15 cellular contexts compared by ENCODE assay signal in genomic region chr5:111772456-111772855, GRCh38. TPM values are rescaled to one million over a fixed set of nuclear protein-coding genes. Genes with fewer than 3 reads are reported as not detected.
DNase-seq lines count a peak whose midpoint lies in the region; ATAC-seq and TF ChIP-seq lines count a peak whose summit lies in the region.
"Had no signal": no experiment of that assay in that cellular context is flagged by ENCODE, and none has a peak within 500 bp of the region (broad histone marks: within the 10 kb centered on the region; RNA-seq: fewer than 3 reads in every experiment).

No MANE protein-coding gene starts in this region.

- no peak overlapping the region for H3K4me3 ChIP-seq in WERI-Rb-1 (ENCODE audit: low read depth, low read length)
- H3K4me3 ChIP-seq in neural progenitor cell, result no peak overlapping the region
- no peak overlapping the region for H3K4me3 ChIP-seq in smooth muscle cell
- H3K4me3 ChIP-seq: mucosa of descending colon, pancreas, spleen had no signal

- 68% methylated on average over 5 of the region's 5 CpGs for WGBS in smooth muscle cell (ENCODE audit: low lambda C conversion rate)

- DNase-seq in NCI-H524 (lab: John Stamatoyannopoulos, UW), result peak; percentile 39 to 42
- no peak for DNase-seq in NCI-H524 treated with DMSO at 0.1 percent for 48 hours (lab: John Stamatoyannopoulos, UW)
- peak; percentile 7 for DNase-seq in HFFc6
- peak; percentile 62 for DNase-seq in WERI-Rb-1
- DNase-seq in neural progenitor cell (ENCODE audit: low spot score), result peak; percentile 63
- no peak for DNase-seq in OCI-M2 (lab: John Stamatoyannopoulos, UW; ENCODE audit: unreplicated experiment)
- DNase-seq in smooth muscle cell (lab: John Stamatoyannopoulos, UW; ENCODE audit: unreplicated experiment), result no peak
- DNase-seq: activated gamma-delta T cell, immature natural killer cell, NCI-H1048, pancreas, Right ventricle myocardium superior, spleen had no signal

- H3K4me3 Mint-ChIP-seq in HFFc6 (no peak overlapping the region), neural progenitor cell (no peak overlapping the region)
- H3K4me3 Mint-ChIP-seq: immature natural killer cell had no signal

- no peaks in the 10 kb centered on the region for H3K9me3 ChIP-seq in WERI-Rb-1 (ENCODE audit: severe bottlenecking)
- no peaks in the 10 kb centered on the region for H3K9me3 ChIP-seq in neural progenitor cell (ENCODE audit: low read depth)
- H3K9me3 ChIP-seq in smooth muscle cell (replicated peaks; ENCODE audit: low read depth), result no peaks in the 10 kb centered on the region
- H3K9me3 ChIP-seq: mucosa of descending colon, pancreas, spleen had no signal

- no peak overlapping the region for H3K27ac Mint-ChIP-seq in HFFc6
- no peak overlapping the region for H3K27ac Mint-ChIP-seq in neural progenitor cell
- H3K27ac Mint-ChIP-seq: immature natural killer cell had no signal

- no peak overlapping the region for H3K9ac ChIP-seq in neural progenitor cell
- no peak overlapping the region for H3K9ac ChIP-seq in smooth muscle cell (ENCODE audit: low read depth)

- H3K9me3 Mint-ChIP-seq in HFFc6, result no peaks in the 10 kb centered on the region
- no peaks in the 10 kb centered on the region for H3K9me3 Mint-ChIP-seq in neural progenitor cell
- H3K9me3 Mint-ChIP-seq: immature natural killer cell had no signal

- H3K27me3 ChIP-seq in WERI-Rb-1 (ENCODE audit: insufficient read depth, low read depth, severe bottlenecking), result no peaks in the 10 kb centered on the region
- no peaks in the 10 kb centered on the region for H3K27me3 ChIP-seq in neural progenitor cell
- no peaks in the 10 kb centered on the region for H3K27me3 ChIP-seq in smooth muscle cell (ENCODE audit: low read depth)
- H3K27me3 ChIP-seq: pancreas had no signal

- H3K4me1 ChIP-seq in neural progenitor cell (peaks cover 24% of the 10 kb centered on the region), smooth muscle cell (ENCODE audit: low read depth) (peaks cover 25% of the 10 kb centered on the region)
- H3K4me1 ChIP-seq: pancreas had no signal

- H3K36me3 ChIP-seq in WERI-Rb-1 (no peaks in the 10 kb centered on the region), neural progenitor cell (no peaks in the 10 kb centered on the region), smooth muscle cell (ENCODE audit: low read depth) (no peaks in the 10 kb centered on the region)
- H3K36me3 ChIP-seq: pancreas, spleen had no signal

- H2AFZ ChIP-seq in neural progenitor cell (replicated peaks) (no peak overlapping the region), smooth muscle cell (ENCODE audit: low read depth) (no peak overlapping the region)

- H4K20me1 ChIP-seq in neural progenitor cell (ENCODE audit: low read depth) (no peaks in the 10 kb centered on the region), smooth muscle cell (ENCODE audit: low read depth) (no peaks in the 10 kb centered on the region)

- H3K4me1 Mint-ChIP-seq in HFFc6 (ENCODE audit: low read depth) (peaks cover 14% of the 10 kb centered on the region), neural progenitor cell (peaks cover 14% of the 10 kb centered on the region)

- no peaks in the 10 kb centered on the region; the same call in 1 of the 2 replicates for H3K27me3 Mint-ChIP-seq in HFFc6 (ENCODE audit: insufficient read depth)
- H3K27me3 Mint-ChIP-seq in neural progenitor cell (ENCODE audit: insufficient read depth, low read depth), result peaks cover 2% of the 10 kb centered on the region

- ATAC-seq in GM18909 (IDR thresholded peaks at IDR 0.05; ENCODE audit: poor library complexity, unreplicated experiment), result no peak
- ATAC-seq: mucosa of descending colon, pancreas had no signal

- no peaks in the 10 kb centered on the region for H3K36me3 Mint-ChIP-seq in HFFc6 (ENCODE audit: low read depth)
- H3K36me3 Mint-ChIP-seq in neural progenitor cell, result no peaks in the 10 kb centered on the region
- H3K36me3 Mint-ChIP-seq: immature natural killer cell had no signal

- H3K27ac ChIP-seq in WERI-Rb-1 (no peak overlapping the region), neural progenitor cell (no peak overlapping the region), smooth muscle cell (ENCODE audit: low read depth) (no peak overlapping the region)
- H3K27ac ChIP-seq: pancreas, spleen had no signal

- no peaks in the 10 kb centered on the region for H3F3A ChIP-seq in neural progenitor cell (ENCODE audit: low read depth)
- peaks cover 12% of the 10 kb centered on the region for H3F3A ChIP-seq in smooth muscle cell (ENCODE audit: low read depth)

- H3K79me2 ChIP-seq in neural progenitor cell (ENCODE audit: low read depth) (no peaks in the 10 kb centered on the region), smooth muscle cell (ENCODE audit: low read depth) (no peaks in the 10 kb centered on the region)

- TF ChIP-seq CTCF in HFFc6 (IDR thresholded peaks at IDR 0.05), result no peak
- no peak for TF ChIP-seq CTCF in WERI-Rb-1 (IDR thresholded peaks at IDR 0.05; ENCODE audit: low read depth, low read length)
- peak; percentile 5 for TF ChIP-seq CTCF in neural progenitor cell (IDR thresholded peaks at IDR 0.05)
- no peak for TF ChIP-seq CTCF in smooth muscle cell (IDR thresholded peaks at IDR 0.05; ENCODE audit: borderline replicate concordance, insufficient read depth, poor library complexity, severe bottlenecking)

- H3K4me2 ChIP-seq in neural progenitor cell, result no peak overlapping the region
- H3K4me2 ChIP-seq in smooth muscle cell, result no peak overlapping the region

RNA-seq across cellular contexts. Expression of gene NREP, which starts 15.5 kb away (rescaled TPM):
- total RNA-seq in HFFc6 (2021; fragmentation: NEBNext Ultra II Directional; extraction: Animal tissue kit (Norgen Biotek cat#: 25700)), result 10 to 100 TPM; 32.0 to 89.1 (median 35.1) TPM
- total RNA-seq in neural progenitor cell (ENCODE audit: low replicate concordance) (426 and 465 TPM in 2 replicates), smooth muscle cell (270 and 306 TPM in 2 replicates)
- 166 and 191 TPM in 2 replicates for polyA plus RNA-seq in smooth muscle cell

Comparison
In these comparisons a context has a peak if more than half of its experiments do, and no peak if none do; other contexts are left out.
1. DNase-seq: peak in NCI-H524 (2 of 2), HFFc6 (single experiment), WERI-Rb-1 (single experiment) and neural progenitor cell (single experiment); none in NCI-H524 treated with DMSO at 0.1 percent for 48 hours (single experiment), OCI-M2 (single experiment) and smooth muscle cell (single experiment).